In genomic region chr5:125978015-125978414, GRCh38 we compare ENCODE assay signal across 29 cellular contexts.
"Had no signal": no experiment of that assay in that cellular context is flagged by ENCODE, and none has a peak within 500 bp of the region (broad histone marks: within the 10 kb centered on the region; RNA-seq: fewer than 3 reads in every experiment).

No MANE protein-coding gene starts in this region.

- H3K4me1 ChIP-seq: esophagus squamous epithelium, gastrocnemius medialis, left lung, lower lobe of right lung had no signal

- FAIRE-seq: colon, endometrium, kidney had no signal

- H3K27me3 ChIP-seq: esophagus squamous epithelium, gastrocnemius medialis, heart right ventricle, left lung had no signal

- DNase-seq: dermis blood vessel endothelial cell; dorsolateral prefrontal cortex; effector CD4-positive, alpha-beta T cell; effector memory CD4-positive, alpha-beta T cell; endodermal cell; erythroblast; esophagus squamous epithelium; foreskin fibroblast; foreskin melanocyte; gastrocnemius medialis; glutamatergic neuron; head of caudate nucleus; heart right ventricle; hippocampal formation; islet precursor cell; kidney; left cardiac atrium; left lung; left ventricle myocardium superior; lower lobe of right lung; mesenchymal stem cell; mucosa of descending colon; naive B cell; naive thymus-derived CD8-positive, alpha-beta T cell had no signal

- ATAC-seq: esophagus mucosa; gastrocnemius medialis; heart right ventricle; left cardiac atrium; left lung; left ventricle myocardium superior; lower lobe of right lung; mucosa of descending colon; naive thymus-derived CD8-positive, alpha-beta T cell had no signal

- H3K9me3 ChIP-seq: esophagus squamous epithelium, gastrocnemius medialis, heart right ventricle, left lung, lower lobe of right lung, mucosa of descending colon had no signal

- H3K27ac ChIP-seq: coronary artery, dorsolateral prefrontal cortex, epithelial cell of prostate, esophagus squamous epithelium, gastrocnemius medialis, heart right ventricle, left lung, lower lobe of right lung had no signal

- H3K4me3 ChIP-seq: coronary artery, dorsolateral prefrontal cortex, esophagus squamous epithelium, gastrocnemius medialis, heart right ventricle, left lung, lower lobe of right lung, mucosa of descending colon had no signal

- H3K36me3 ChIP-seq: esophagus squamous epithelium, gastrocnemius medialis, heart right ventricle, left lung, lower lobe of right lung had no signal
